8 cellular contexts compared by ENCODE assay signal in the genomic region with DNA sequence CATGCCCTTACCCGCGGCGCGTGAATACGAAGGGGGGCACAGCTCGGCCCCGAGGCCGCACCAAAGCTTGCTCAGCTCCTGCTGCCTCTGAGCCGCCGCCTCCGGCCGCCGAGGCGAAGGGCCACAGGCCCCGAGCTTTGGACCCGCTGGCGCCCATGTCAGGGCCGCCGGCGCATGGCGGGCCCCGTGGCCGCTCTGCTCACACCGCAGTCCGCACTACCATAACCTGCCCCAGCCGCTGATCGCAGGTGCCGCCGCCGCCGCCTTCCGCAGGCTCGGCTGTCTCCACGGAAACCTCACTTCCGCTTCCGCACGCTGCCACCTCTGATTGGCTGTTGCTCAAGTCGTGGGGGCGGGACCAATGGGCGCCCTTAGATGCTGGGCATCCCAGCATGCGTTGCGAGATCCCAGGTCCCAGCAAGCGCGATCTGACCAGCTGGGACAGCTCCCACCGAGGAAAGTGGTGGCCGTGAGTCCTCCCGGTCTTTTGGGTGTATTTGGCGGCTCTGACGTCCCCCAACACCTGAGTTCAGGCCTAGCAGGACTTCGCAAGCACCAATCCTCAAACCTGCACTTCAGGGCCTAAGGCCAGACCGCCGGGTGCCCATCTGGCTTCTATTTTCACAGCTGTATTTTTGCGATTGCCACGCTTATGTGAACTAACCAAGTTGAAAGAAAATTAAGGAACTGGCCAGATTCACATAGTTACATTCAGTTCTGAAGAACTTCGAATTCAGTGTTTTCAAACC. TPM values are rescaled to one million over a fixed set of nuclear protein-coding genes. Genes with fewer than 3 reads are reported as not detected.
DNase-seq lines count a peak whose midpoint lies in the region; ATAC-seq and TF ChIP-seq lines count a peak whose summit lies in the region.

A gene with protein sequence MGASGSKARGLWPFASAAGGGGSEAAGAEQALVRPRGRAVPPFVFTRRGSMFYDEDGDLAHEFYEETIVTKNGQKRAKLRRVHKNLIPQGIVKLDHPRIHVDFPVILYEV (minus strand): TSS at position 281 of the 749 bp plus-strand sequence. CDS start 124 bp downstream, at position 157.

- H3K27me3 ChIP-seq in Caco-2 (replicated peaks; ENCODE audit: control insufficient read depth, insufficient read depth, low read length) (no peaks in the 10 kb centered on the region), HUES48 (ENCODE audit: control insufficient read depth, insufficient read depth, low read length) (no peaks in the 10 kb centered on the region), OCI-LY1 (ENCODE audit: insufficient read depth, low read length) (no peaks in the 10 kb centered on the region)

- H3K27ac ChIP-seq in HUES48 (ENCODE audit: low read depth, low read length) (peak within 1 kb of the TSS; percentile 78), OCI-LY1 (ENCODE audit: low read depth, low read length, poor library complexity, severe bottlenecking) (peak within 1 kb of the TSS; percentile 42)

- H2AFZ ChIP-seq in OCI-LY1 (ENCODE audit: low read length), result no peak within 1 kb of the TSS

- TF ChIP-seq CTCF in Caco-2 (IDR thresholded peaks at IDR 0.05; ENCODE audit: insufficient read depth in 1 of 2, low read depth in 1 of 2, low read length in 1 of 2, severe bottlenecking in 1 of 2, unreplicated experiment in 1 of 2), result no peak
- no peak for TF ChIP-seq CTCF in OCI-LY1 (IDR thresholded peaks at IDR 0.05; ENCODE audit: low read length)
- TF ChIP-seq CTCF in endothelial cell (IDR thresholded peaks at IDR 0.05; ENCODE audit: unreplicated experiment), result no peak

- H3K4me3 Mint-ChIP-seq in Caco-2 (ENCODE audit: unreplicated experiment), result peak within 1 kb of the TSS; percentile 92
- H3K4me3 Mint-ChIP-seq in endothelial cell (ENCODE audit: unreplicated experiment), result peak within 1 kb of the TSS; percentile 92

- peaks cover 7% of the 10 kb centered on the region; the same call in 1 of the 2 replicates for H3K79me2 ChIP-seq in OCI-LY1 (ENCODE audit: insufficient read depth, low read length)

- H3K36me3 ChIP-seq in Caco-2 (ENCODE audit: control insufficient read depth, insufficient read depth, low read length), result peaks cover 3% of the 10 kb centered on the region
- H3K36me3 ChIP-seq in HUES48 (ENCODE audit: control insufficient read depth, insufficient read depth, low read length), result peaks cover 42% of the 10 kb centered on the region
- peaks cover 44% of the 10 kb centered on the region for H3K36me3 ChIP-seq in OCI-LY1 (ENCODE audit: insufficient read depth, low read length)

- DNase-seq in Caco-2 (peak; percentile 96), endothelial cell (ENCODE audit: low spot score) (peak; percentile 93), middle frontal gyrus (ENCODE audit: extremely low spot score, low spot score) (peak; percentile 97)
- DNase-seq in activated CD8-positive, alpha-beta memory T cell treated with anti-CD3 and anti-CD28 coated beads, Interleukin-2, amount 50 U/mL, for 4 hours, result peak; percentile 94
- peak; percentile 91 to 96 for DNase-seq in stimulated activated CD8-positive, alpha-beta memory T cell treated with anti-CD3 and anti-CD28 coated beads, Interleukin-2, amount 100 ng/mL, for 48 hours (ENCODE audit: low read depth in 2 of 2)

- no peaks in the 10 kb centered on the region for H3K4me1 Mint-ChIP-seq in Caco-2 (ENCODE audit: low read depth, unreplicated experiment)
- H3K4me1 Mint-ChIP-seq in endothelial cell (ENCODE audit: unreplicated experiment), result peaks cover 29% of the 10 kb centered on the region

- no TSS peak for BruUV-seq in Caco-2 (replicated peaks; lab: Mats Ljungman, UMichigan)

- POLR2A ChIA-PET in Caco-2 (lab: Charles Lee), result interaction anchor here (0.5 to 2.2 kb wide), 7 partner anchors 9 to 92 kb away, joined by 3 to 57 read pairs (median 4); partner anchors contain the start of genes CYB561D2, GNAI2, IFRD2 and NPRL2

- no peaks in the 10 kb centered on the region for H4K20me1 ChIP-seq in OCI-LY1 (ENCODE audit: insufficient read depth, low read length)

- H3K36me3 Mint-ChIP-seq in Caco-2 (ENCODE audit: insufficient read depth, unreplicated experiment), result peaks cover 54% of the 10 kb centered on the region
- H3K36me3 Mint-ChIP-seq in endothelial cell (ENCODE audit: low read depth, unreplicated experiment), result peaks cover 19% of the 10 kb centered on the region

- peak; percentile 89 for ATAC-seq in GM21390 (IDR thresholded peaks at IDR 0.05; ENCODE audit: unreplicated experiment)

- H3K9me3 ChIP-seq in Caco-2 (no peaks in the 10 kb centered on the region), HUES48 (ENCODE audit: control insufficient read depth, insufficient read depth, low read length) (no peaks in the 10 kb centered on the region), OCI-LY1 (ENCODE audit: low read length) (no peaks in the 10 kb centered on the region)

- H3K9me2 ChIP-seq in OCI-LY1 (ENCODE audit: low read depth, low read length), result no peaks in the 10 kb centered on the region

- CTCF ChIA-PET in Caco-2 (lab: Charles Lee), result interaction anchor here (0.7 to 1.2 kb wide), 4 partner anchors 8 to 68 kb away, joined by 3 to 14 read pairs (median 4); partner anchors contain the start of gene HYAL1

- H3K27ac Mint-ChIP-seq in Caco-2 (ENCODE audit: unreplicated experiment) (peak within 1 kb of the TSS; percentile 93), endothelial cell (ENCODE audit: unreplicated experiment) (peak within 1 kb of the TSS; percentile 74)

- intact Hi-C loops in Caco-2 (cut with micrococcal nuclease; ENCODE audit: unreplicated experiment), result loop anchor here (1.0 kb wide), 1 partner anchor 9 kb away; no protein-coding TSS in a partner anchor

- peak within 1 kb of the TSS; percentile 68 for H3K4me2 ChIP-seq in OCI-LY1 (ENCODE audit: low read length)

- H3F3A ChIP-seq in OCI-LY1 (ENCODE audit: insufficient read depth, low read length), result no peaks in the 10 kb centered on the region

- H3K27me3 Mint-ChIP-seq in Caco-2 (ENCODE audit: insufficient read depth, unreplicated experiment) (no peaks in the 10 kb centered on the region), endothelial cell (ENCODE audit: unreplicated experiment) (peaks cover 4% of the 10 kb centered on the region)

- H3K4me1 ChIP-seq in Caco-2 (peaks cover 9% of the 10 kb centered on the region), HUES48 (ENCODE audit: control insufficient read depth, insufficient read depth, low read length) (peaks cover 5% of the 10 kb centered on the region; the same call in 1 of the 2 replicates), OCI-LY1 (ENCODE audit: insufficient read depth, low read length, severe bottlenecking) (peaks cover 20% of the 10 kb centered on the region)

- H3K9ac ChIP-seq in HUES48 (ENCODE audit: low read depth, low read length), result peak within 1 kb of the TSS; percentile 60; the same call in 1 of the 2 replicates
- peak within 1 kb of the TSS; percentile 99 for H3K9ac ChIP-seq in OCI-LY1 (ENCODE audit: low read length)

- H3K4me3 ChIP-seq in Caco-2 (ENCODE audit: low read depth, low read length) (peak within 1 kb of the TSS; percentile 78), HUES48 (ENCODE audit: low read depth, low read length) (peak within 1 kb of the TSS; percentile 88), OCI-LY1 (ENCODE audit: low read depth, low read length, poor library complexity, severe bottlenecking) (peak within 1 kb of the TSS; percentile 91)

- H3K9me3 Mint-ChIP-seq in Caco-2 (ENCODE audit: unreplicated experiment) (no peaks in the 10 kb centered on the region), endothelial cell (ENCODE audit: unreplicated experiment) (no peaks in the 10 kb centered on the region)

RNA-seq across cellular contexts. Expression of the gene that starts here (rescaled TPM):
- 34.9 and 38.3 TPM in 2 replicates for total RNA-seq in Caco-2 (2022)
- 36.4 TPM for total RNA-seq in endothelial cell (ENCODE audit: unreplicated experiment)

Comparison
In these comparisons a context has a peak if more than half of its experiments do, and no peak if none do; other contexts are left out.
1. Peak in every context shown above with its lines: DNase-seq, ATAC-seq, H3K4me3 ChIP-seq and H3K27ac ChIP-seq.